ENCODE assay signal across 11 cellular contexts in genomic region chr21:32807717-32808380, GRCh38. TPM values are rescaled to one million over a fixed set of nuclear protein-coding genes. Genes with fewer than 3 reads are reported as not detected.
DNase-seq lines count a peak whose midpoint lies in the region; ATAC-seq, FAIRE-seq and TF ChIP-seq lines count a peak whose summit lies in the region.
"Had no signal": no experiment of that assay in that cellular context is flagged by ENCODE, and none has a peak within 500 bp of the region (broad histone marks: within the 10 kb centered on the region; RNA-seq: fewer than 3 reads in every experiment).

No MANE protein-coding gene starts in this region.

- no peak overlapping the region for H3K27ac Mint-ChIP-seq in T-helper 2 cell treated with Interferon-gamma antibody and Interleukin-4, amounts not matched to agents 5 μg/mL and 100 μg/mL, for 36 hours

- no peak overlapping the region for H3K27ac ChIP-seq in pancreas
- H3K27ac ChIP-seq in ascending aorta = peak overlapping the region in 1 of 2 donors; percentile 2

- H3K9me3 ChIP-seq in pancreas = no peaks in the 10 kb centered on the region
- H3K9me3 ChIP-seq in ascending aorta = no peaks in the 10 kb centered on the region

- no peaks in the 10 kb centered on the region for H3K4me1 ChIP-seq in pancreas
- H3K4me1 ChIP-seq in ascending aorta = peaks cover 0 to 4% of the 10 kb centered on the region in 2 donors

- H3K27me3 ChIP-seq in pancreas (no peaks in the 10 kb centered on the region), ascending aorta (no peaks in the 10 kb centered on the region)

- no peaks in the 10 kb centered on the region for H3K27me3 Mint-ChIP-seq in T-helper 2 cell treated with Interferon-gamma antibody and Interleukin-4, amounts not matched to agents 5 μg/mL and 100 μg/mL, for 36 hours (ENCODE audit: low read depth)

- FAIRE-seq in pancreas (lab: Jason Lieb, UNC) = peak; percentile 68

- POLR2A ChIA-PET in HEK293T (lab: Yijun Ruan, JAX) = no interaction called here

- no peaks in the 10 kb centered on the region for H3K9me3 Mint-ChIP-seq in T-helper 2 cell treated with Interferon-gamma antibody and Interleukin-4, amounts not matched to agents 5 μg/mL and 100 μg/mL, for 36 hours

- H3K4me1 Mint-ChIP-seq in T-helper 2 cell treated with Interferon-gamma antibody and Interleukin-4, amounts not matched to agents 5 μg/mL and 100 μg/mL, for 36 hours (ENCODE audit: low read depth) = peaks cover 11% of the 10 kb centered on the region

- no peaks in the 10 kb centered on the region for H3K36me3 ChIP-seq in pancreas
- no peaks in the 10 kb centered on the region for H3K36me3 ChIP-seq in ascending aorta

- H3K4me3 ChIP-seq in pancreas (no peak overlapping the region), ascending aorta (no peak overlapping the region)

- peak; percentile 72 for DNase-seq in GM03348 (ENCODE audit: low spot score)
- peak; percentile 69 for DNase-seq in NCI-H82 treated with DMSO at 0.1 percent for 48 hours (lab: John Stamatoyannopoulos, UW; ENCODE audit: unreplicated experiment)
- peak; percentile 84 for DNase-seq in fibroblast of peridontal ligament (ENCODE audit: extremely low read depth)
- no peak for DNase-seq in pancreas
- no peak for DNase-seq in T-helper 2 cell treated with Interferon-gamma antibody and Interleukin-4, amounts not matched to agents 5 μg/mL and 100 μg/mL, for 36 hours (ENCODE audit: low spot score)
- DNase-seq in ascending aorta (ENCODE audit: low spot score in 2 of 2) = no peak
- no peak for DNase-seq in HEK293T (ENCODE audit: extremely low spot score)
- DNase-seq: activated CD8-positive, alpha-beta memory T cell treated with anti-CD3 and anti-CD28 coated beads for 24 hours; NCI-H2029 treated with DMSO at 0.1 percent for 48 hours; retina had no signal

- intact Hi-C loops in pancreas (cut with DNase I) = no loop called here
- intact Hi-C loops in ascending aorta (cut with DNase I) = no loop called here

- no peaks in the 10 kb centered on the region for H3K36me3 Mint-ChIP-seq in T-helper 2 cell treated with Interferon-gamma antibody and Interleukin-4, amounts not matched to agents 5 μg/mL and 100 μg/mL, for 36 hours (ENCODE audit: low read depth)

- no peak for TF ChIP-seq CTCF in pancreas (IDR thresholded peaks at IDR 0.05)
- TF ChIP-seq CTCF in ascending aorta (IDR thresholded peaks at IDR 0.05) = no peak

- H3K4me3 Mint-ChIP-seq in T-helper 2 cell treated with Interferon-gamma antibody and Interleukin-4, amounts not matched to agents 5 μg/mL and 100 μg/mL, for 36 hours = no peak overlapping the region

- peak in 2 of 4 donors; percentile 41 to 72 for ATAC-seq in pancreas
- no peak for ATAC-seq in GM21447 (IDR thresholded peaks at IDR 0.05; ENCODE audit: unreplicated experiment)

- WGBS in pancreas, 2 donors = 84 to 92% methylated on average over 5 of the region's 5 CpGs

- CTCF ChIA-PET in HEK293T (lab: Yijun Ruan, JAX) = interaction anchor here (0.7 kb wide), 2 partner anchors 18 to 150 kb away, joined by 3 to 5 read pairs; no protein-coding TSS in a partner anchor

TF ChIP-seq in HEK293T, 16 proteins besides CTCF, POLR2A, EP300 and RAD21:
- TF ChIP-seq ELF4 (IDR thresholded peaks at IDR 0.05) (no peak), SP1 (IDR thresholded peaks at IDR 0.05) (no peak), CTBP1 (IDR thresholded peaks at IDR 0.05; ENCODE audit: borderline replicate concordance) (no peak), ZNF384 (IDR thresholded peaks at IDR 0.05) (no peak), FOXK2 (IDR thresholded peaks at IDR 0.05) (no peak), SUZ12 (IDR thresholded peaks at IDR 0.05) (no peak), PKNOX1 (IDR thresholded peaks at IDR 0.05) (no peak), FOXM1 (IDR thresholded peaks at IDR 0.05; ENCODE audit: borderline replicate concordance) (no peak), BHLHE40 (IDR thresholded peaks at IDR 0.05; ENCODE audit: borderline replicate concordance) (no peak), ARNT (IDR thresholded peaks at IDR 0.05) (no peak)
TF ChIP-seq in HEK293T: peak in this region for 0.

RNA-seq across cellular contexts. Expression of gene PAXBP1, which starts 36.3 kb away (rescaled TPM):
- total RNA-seq in pancreas = 10 to 100 TPM; 13.3 to 22.3 (median 15.9) TPM
- polyA plus RNA-seq in pancreas = 10 to 100 TPM; 16.6 to 29.2 TPM
- 18.3 TPM for total RNA-seq in ascending aorta

Comparison
In these comparisons a context has a peak if more than half of its experiments do, and no peak if none do; other contexts are left out.
1. DNase-seq: peak in GM03348 (single experiment), NCI-H82 treated with DMSO at 0.1 percent for 48 hours (single experiment) and fibroblast of peridontal ligament (single experiment); none in pancreas (0 of 6), T-helper 2 cell treated with Interferon-gamma antibody and Interleukin-4, amounts not matched to agents 5 μg/mL and 100 μg/mL, for 36 hours (single experiment), ascending aorta (0 of 2) and HEK293T (single experiment).